2 cellular contexts compared by ENCODE assay signal in the genomic region with DNA sequence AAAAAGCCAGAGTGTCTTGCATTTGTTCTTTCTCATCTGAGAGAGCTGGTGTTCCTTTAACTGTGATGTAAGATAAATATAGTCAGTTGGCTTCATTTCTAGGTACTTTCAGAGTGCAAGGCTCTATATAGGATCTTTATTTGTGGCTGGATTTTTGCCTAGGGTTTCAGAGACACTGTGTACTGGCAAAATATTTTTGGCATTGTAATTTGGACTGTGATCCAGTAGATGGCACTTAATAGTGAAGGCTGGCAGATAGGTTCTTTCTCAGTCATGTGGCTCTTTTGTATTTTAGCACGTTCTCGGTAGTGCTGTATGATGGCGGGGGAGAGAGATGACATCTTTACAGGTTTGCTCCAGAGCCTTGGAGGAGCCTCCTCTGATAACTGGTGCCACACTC.
TF ChIP-seq lines count a peak whose summit lies in the region.

No MANE protein-coding gene starts in this region.

TF ChIP-seq in HepG2, 621 proteins besides CTCF, POLR2A, EP300 and RAD21 (continued from another document):
- no peak for TF ChIP-seq SMC3 (IDR thresholded peaks at IDR 0.05; ENCODE audit: low read length)
- no peak for TF ChIP-seq NFE2 (CRISPR knock-in tag; IDR thresholded peaks at IDR 0.05)
- TF ChIP-seq, protein P1, sequence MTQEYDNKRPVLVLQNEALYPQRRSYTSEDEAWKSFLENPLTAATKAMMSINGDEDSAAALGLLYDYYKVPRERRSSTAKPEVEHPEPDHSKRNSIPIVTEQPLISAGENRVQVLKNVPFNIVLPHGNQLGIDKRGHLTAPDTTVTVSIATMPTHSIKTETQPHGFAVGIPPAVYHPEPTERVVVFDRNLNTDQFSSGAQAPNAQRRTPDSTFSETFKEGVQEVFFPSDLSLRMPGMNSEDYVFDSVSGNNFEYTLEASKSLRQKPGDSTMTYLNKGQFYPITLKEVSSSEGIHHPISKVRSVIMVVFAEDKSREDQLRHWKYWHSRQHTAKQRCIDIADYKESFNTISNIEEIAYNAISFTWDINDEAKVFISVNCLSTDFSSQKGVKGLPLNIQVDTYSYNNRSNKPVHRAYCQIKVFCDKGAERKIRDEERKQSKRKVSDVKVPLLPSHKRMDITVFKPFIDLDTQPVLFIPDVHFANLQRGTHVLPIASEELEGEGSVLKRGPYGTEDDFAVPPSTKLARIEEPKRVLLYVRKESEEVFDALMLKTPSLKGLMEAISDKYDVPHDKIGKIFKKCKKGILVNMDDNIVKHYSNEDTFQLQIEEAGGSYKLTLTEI (CRISPR knock-in tag; conservative IDR thresholded peaks at IDR 0.05), result no peak
- no peak for TF ChIP-seq IKZF1 (IDR thresholded peaks at IDR 0.05)
- TF ChIP-seq ZNF883 (CRISPR knock-in tag; IDR thresholded peaks at IDR 0.05; ENCODE audit: not compliant biosample characterization), result no peak
- TF ChIP-seq ZNF180 (CRISPR knock-in tag; IDR thresholded peaks at IDR 0.05; ENCODE audit: borderline replicate concordance, low read depth), result no peak
- TF ChIP-seq, protein P2, sequence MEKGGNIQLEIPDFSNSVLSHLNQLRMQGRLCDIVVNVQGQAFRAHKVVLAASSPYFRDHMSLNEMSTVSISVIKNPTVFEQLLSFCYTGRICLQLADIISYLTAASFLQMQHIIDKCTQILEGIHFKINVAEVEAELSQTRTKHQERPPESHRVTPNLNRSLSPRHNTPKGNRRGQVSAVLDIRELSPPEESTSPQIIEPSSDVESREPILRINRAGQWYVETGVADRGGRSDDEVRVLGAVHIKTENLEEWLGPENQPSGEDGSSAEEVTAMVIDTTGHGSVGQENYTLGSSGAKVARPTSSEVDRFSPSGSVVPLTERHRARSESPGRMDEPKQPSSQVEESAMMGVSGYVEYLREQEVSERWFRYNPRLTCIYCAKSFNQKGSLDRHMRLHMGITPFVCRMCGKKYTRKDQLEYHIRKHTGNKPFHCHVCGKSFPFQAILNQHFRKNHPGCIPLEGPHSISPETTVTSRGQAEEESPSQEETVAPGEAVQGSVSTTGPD (CRISPR knock-in tag; IDR thresholded peaks at IDR 0.05), result no peak
- TF ChIP-seq, protein P3, sequence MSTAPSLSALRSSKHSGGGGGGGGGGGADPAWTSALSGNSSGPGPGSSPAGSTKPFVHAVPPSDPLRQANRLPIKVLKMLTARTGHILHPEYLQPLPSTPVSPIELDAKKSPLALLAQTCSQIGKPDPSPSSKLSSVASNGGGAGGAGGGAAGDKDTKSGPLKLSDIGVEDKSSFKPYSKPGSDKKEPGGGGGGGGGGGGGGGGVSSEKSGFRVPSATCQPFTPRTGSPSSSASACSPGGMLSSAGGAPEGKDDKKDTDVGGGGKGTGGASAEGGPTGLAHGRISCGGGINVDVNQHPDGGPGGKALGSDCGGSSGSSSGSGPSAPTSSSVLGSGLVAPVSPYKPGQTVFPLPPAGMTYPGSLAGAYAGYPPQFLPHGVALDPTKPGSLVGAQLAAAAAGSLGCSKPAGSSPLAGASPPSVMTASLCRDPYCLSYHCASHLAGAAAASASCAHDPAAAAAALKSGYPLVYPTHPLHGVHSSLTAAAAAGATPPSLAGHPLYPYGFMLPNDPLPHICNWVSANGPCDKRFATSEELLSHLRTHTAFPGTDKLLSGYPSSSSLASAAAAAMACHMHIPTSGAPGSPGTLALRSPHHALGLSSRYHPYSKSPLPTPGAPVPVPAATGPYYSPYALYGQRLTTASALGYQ (CRISPR knock-in tag; IDR thresholded peaks at IDR 0.05), result no peak
- no peak for TF ChIP-seq MED13 (CRISPR knock-in tag; IDR thresholded peaks at IDR 0.05)
- TF ChIP-seq TBX3 (IDR thresholded peaks at IDR 0.05; ENCODE audit: borderline replicate concordance), result no peak
- no peak for TF ChIP-seq ZIK1 (CRISPR knock-in tag; IDR thresholded peaks at IDR 0.05; ENCODE audit: borderline replicate concordance, low read depth)
- TF ChIP-seq ZFAT (CRISPR knock-in tag; conservative IDR thresholded peaks at IDR 0.05), result no peak
- no peak for TF ChIP-seq CHD4 (IDR thresholded peaks at IDR 0.05; ENCODE audit: borderline replicate concordance, low read length)
- no peak for TF ChIP-seq IRX3 (CRISPR knock-in tag; IDR thresholded peaks at IDR 0.05; ENCODE audit: borderline replicate concordance, low read depth)
- TF ChIP-seq, protein P4, sequence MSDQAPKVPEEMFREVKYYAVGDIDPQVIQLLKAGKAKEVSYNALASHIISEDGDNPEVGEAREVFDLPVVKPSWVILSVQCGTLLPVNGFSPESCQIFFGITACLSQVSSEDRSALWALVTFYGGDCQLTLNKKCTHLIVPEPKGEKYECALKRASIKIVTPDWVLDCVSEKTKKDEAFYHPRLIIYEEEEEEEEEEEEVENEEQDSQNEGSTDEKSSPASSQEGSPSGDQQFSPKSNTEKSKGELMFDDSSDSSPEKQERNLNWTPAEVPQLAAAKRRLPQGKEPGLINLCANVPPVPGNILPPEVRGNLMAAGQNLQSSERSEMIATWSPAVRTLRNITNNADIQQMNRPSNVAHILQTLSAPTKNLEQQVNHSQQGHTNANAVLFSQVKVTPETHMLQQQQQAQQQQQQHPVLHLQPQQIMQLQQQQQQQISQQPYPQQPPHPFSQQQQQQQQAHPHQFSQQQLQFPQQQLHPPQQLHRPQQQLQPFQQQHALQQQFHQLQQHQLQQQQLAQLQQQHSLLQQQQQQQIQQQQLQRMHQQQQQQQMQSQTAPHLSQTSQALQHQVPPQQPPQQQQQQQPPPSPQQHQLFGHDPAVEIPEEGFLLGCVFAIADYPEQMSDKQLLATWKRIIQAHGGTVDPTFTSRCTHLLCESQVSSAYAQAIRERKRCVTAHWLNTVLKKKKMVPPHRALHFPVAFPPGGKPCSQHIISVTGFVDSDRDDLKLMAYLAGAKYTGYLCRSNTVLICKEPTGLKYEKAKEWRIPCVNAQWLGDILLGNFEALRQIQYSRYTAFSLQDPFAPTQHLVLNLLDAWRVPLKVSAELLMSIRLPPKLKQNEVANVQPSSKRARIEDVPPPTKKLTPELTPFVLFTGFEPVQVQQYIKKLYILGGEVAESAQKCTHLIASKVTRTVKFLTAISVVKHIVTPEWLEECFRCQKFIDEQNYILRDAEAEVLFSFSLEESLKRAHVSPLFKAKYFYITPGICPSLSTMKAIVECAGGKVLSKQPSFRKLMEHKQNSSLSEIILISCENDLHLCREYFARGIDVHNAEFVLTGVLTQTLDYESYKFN (CRISPR knock-in tag; conservative IDR thresholded peaks at IDR 0.05), result no peak
- TF ChIP-seq, protein P5, sequence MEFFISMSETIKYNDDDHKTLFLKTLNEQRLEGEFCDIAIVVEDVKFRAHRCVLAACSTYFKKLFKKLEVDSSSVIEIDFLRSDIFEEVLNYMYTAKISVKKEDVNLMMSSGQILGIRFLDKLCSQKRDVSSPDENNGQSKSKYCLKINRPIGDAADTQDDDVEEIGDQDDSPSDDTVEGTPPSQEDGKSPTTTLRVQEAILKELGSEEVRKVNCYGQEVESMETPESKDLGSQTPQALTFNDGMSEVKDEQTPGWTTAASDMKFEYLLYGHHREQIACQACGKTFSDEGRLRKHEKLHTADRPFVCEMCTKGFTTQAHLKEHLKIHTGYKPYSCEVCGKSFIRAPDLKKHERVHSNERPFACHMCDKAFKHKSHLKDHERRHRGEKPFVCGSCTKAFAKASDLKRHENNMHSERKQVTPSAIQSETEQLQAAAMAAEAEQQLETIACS (CRISPR knock-in tag; IDR thresholded peaks at IDR 0.05), result no peak
- TF ChIP-seq MATR3 (CRISPR knock-in tag; IDR thresholded peaks at IDR 0.05), result no peak

TF ChIP-seq in GM12891, 5 proteins besides CTCF, POLR2A, EP300 and RAD21 (continued from another document):
- TF ChIP-seq POLR2AphosphoS5 (IDR thresholded peaks at IDR 0.05; ENCODE audit: low read depth, low read length), result no peak
